In the genomic region with DNA sequence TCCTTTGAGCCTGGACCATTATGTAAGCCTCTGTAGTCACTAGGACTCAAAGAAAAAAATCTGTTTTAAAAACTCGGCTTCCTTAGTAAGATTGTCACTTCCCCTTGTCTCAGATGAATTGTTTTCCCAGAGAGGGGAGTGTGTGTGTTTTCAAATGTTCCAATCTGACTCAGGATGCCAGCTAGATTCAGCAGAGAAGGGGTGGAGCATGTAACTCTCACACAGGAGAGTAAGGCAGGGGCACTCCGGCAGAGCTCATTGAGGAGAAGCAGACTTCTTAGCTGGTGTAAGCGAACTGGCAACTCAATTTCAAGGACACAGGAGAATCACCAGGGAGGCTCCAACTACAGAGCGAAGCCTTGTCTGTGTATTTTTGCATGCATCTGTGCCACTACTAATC, we compare ENCODE assay signal across 13 cellular contexts.
DNase-seq lines count a peak whose midpoint lies in the region; TF ChIP-seq lines count a peak whose summit lies in the region.
"Had no signal": no experiment of that assay in that cellular context is flagged by ENCODE, and none has a peak within 500 bp of the region (broad histone marks: within the 10 kb centered on the region; RNA-seq: fewer than 3 reads in every experiment).

No MANE protein-coding gene starts in this region.

- H2AFZ ChIP-seq in SK-N-SH (ENCODE audit: low read depth) = peak overlapping the region; percentile 50; the same call in 1 of the 2 replicates

- no peaks in the 10 kb centered on the region for H3K9me2 ChIP-seq in SK-N-SH

- no peak for TF ChIP-seq RAD21 in SK-N-SH (IDR thresholded peaks at IDR 0.05; ENCODE audit: low read length)

- no peaks in the 10 kb centered on the region for H3K27me3 ChIP-seq in SK-N-SH (ENCODE audit: insufficient read depth)
- no peaks in the 10 kb centered on the region for H3K27me3 ChIP-seq in stomach smooth muscle (ENCODE audit: control insufficient read depth in 1 of 2, insufficient read depth in 2 of 2, low read length in 2 of 2)
- H3K27me3 ChIP-seq: foreskin keratinocyte, spleen had no signal

- no peaks in the 10 kb centered on the region for H3K9me3 ChIP-seq in SK-N-SH
- H3K9me3 ChIP-seq in stomach smooth muscle (ENCODE audit: control insufficient read depth in 2 of 2, low read length in 2 of 2) = no peaks in the 10 kb centered on the region
- H3K9me3 ChIP-seq: spleen had no signal

- TF ChIP-seq CTCF in SK-N-SH (IDR thresholded peaks at IDR 0.05) (no peak), fibroblast of pulmonary artery (IDR thresholded peaks at IDR 0.05; ENCODE audit: low read length, missing control alignments) (no peak)

- H3K36me3 ChIP-seq in SK-N-SH (replicated peaks in 1 of 2; ENCODE audit: control insufficient read depth in 1 of 2, insufficient read depth in 2 of 2, low read length in 1 of 2) = no peaks in the 10 kb centered on the region
- no peaks in the 10 kb centered on the region for H3K36me3 ChIP-seq in stomach smooth muscle (ENCODE audit: control insufficient read depth in 2 of 2, insufficient read depth in 2 of 2, low read length in 2 of 2)
- H3K36me3 ChIP-seq: spleen had no signal

- H4K20me1 ChIP-seq in SK-N-SH (ENCODE audit: insufficient read depth) = no peaks in the 10 kb centered on the region

- in situ Hi-C loops in ACHN (cut with HindIII; ENCODE audit: low pct_ligation_motif_present, low pct_unique_long_range_greater_than_20kb, low sequenced_read_pairs) = no loop called here

- DNase-seq in GDM1 (lab: John Stamatoyannopoulos, UW) (peak; percentile 19), SK-N-SH (no peak), fibroblast of pulmonary artery (ENCODE audit: low read depth) (peak; percentile 56), NCI-H82 treated with DMSO at 0.1 percent for 48 hours (lab: John Stamatoyannopoulos, UW; ENCODE audit: unreplicated experiment) (no peak), ACHN (no peak), DMS79 treated with DMSO at 0.1 percent for 48 hours (lab: John Stamatoyannopoulos, UW) (no peak)
- DNase-seq: activated gamma-delta T cell; CD4-positive, CD25-positive, alpha-beta regulatory T cell; foreskin keratinocyte; GF-D8; nucleus accumbens; spleen had no signal

- H3F3A ChIP-seq in SK-N-SH (replicated peaks; ENCODE audit: insufficient read depth) = peaks cover 24% of the 10 kb centered on the region

- 41% methylated on average over 4 of the region's 4 CpGs for WGBS in SK-N-SH (ENCODE audit: low lambda C conversion rate)

- H3K4me1 ChIP-seq in SK-N-SH (ENCODE audit: control insufficient read depth in 1 of 2, insufficient read depth in 2 of 2, low read depth in 1 of 2, low read length in 1 of 2) (peaks cover 0 to 26% of the 10 kb centered on the region in 2 experiments; a peak in 3 of 4 replicates), stomach smooth muscle (ENCODE audit: control insufficient read depth, insufficient read depth, low read length) (peaks cover 15% of the 10 kb centered on the region)

- no peaks in the 10 kb centered on the region for H3K79me2 ChIP-seq in SK-N-SH (ENCODE audit: insufficient read depth)

- POLR2A ChIA-PET in SK-N-SH (lab: Yijun Ruan, JAX) = no interaction called here

- peak overlapping the region; percentile 21; the same call in 1 of the 2 replicates for H3K9ac ChIP-seq in SK-N-SH
- H3K9ac ChIP-seq in stomach smooth muscle (ENCODE audit: low read length in 2 of 2) = peak overlapping the region in 1 of 2 donors; percentile 29

- TF ChIP-seq EP300 in SK-N-SH (IDR thresholded peaks at IDR 0.05; ENCODE audit: borderline replicate concordance in 1 of 2, low read depth in 1 of 2, low read length in 1 of 2) = no peak

- H3K27ac ChIP-seq in SK-N-SH (ENCODE audit: low read depth in 2 of 2, low read length in 1 of 2) (peak overlapping the region; percentile 40 to 54; a peak in 3 of 4 replicates), stomach smooth muscle (ENCODE audit: low read length) (peak overlapping the region; percentile 67)
- H3K27ac ChIP-seq: foreskin keratinocyte, spleen had no signal

- CTCF ChIA-PET in SK-N-SH (lab: Yijun Ruan, JAX) = interaction anchor here (0.7 to 2.9 kb wide), 3 partner anchors 11 to 824 kb away, joined by 3 to 46 read pairs (median 11); no protein-coding TSS in a partner anchor

- peak overlapping the region; percentile 55 for H3K4me2 ChIP-seq in SK-N-SH

- H3K4me3 ChIP-seq in SK-N-SH (ENCODE audit: low read depth in 2 of 2, low read length in 1 of 2) (0 out of 4 replicates have a peak overlapping the region, but pooled peaks of 1 of the 2 experiments have one; percentile 27), fibroblast of pulmonary artery (replicated peaks; ENCODE audit: low read depth, low read length) (no peak overlapping the region), stomach smooth muscle (ENCODE audit: low read length in 2 of 2) (no peak overlapping the region)
- H3K4me3 ChIP-seq: spleen had no signal

TF ChIP-seq in SK-N-SH, 30 proteins besides CTCF, POLR2A, EP300 and RAD21 (continues in another document):
- TF ChIP-seq MEF2A (IDR thresholded peaks at IDR 0.05; ENCODE audit: borderline replicate concordance, low read depth) (no peak), TEAD4 (IDR thresholded peaks at IDR 0.05; ENCODE audit: borderline replicate concordance, insufficient read depth) (no peak), CHD2 (IDR thresholded peaks at IDR 0.05; ENCODE audit: low read length, partially characterized antibody) (no peak), FOXJ3 (CRISPR knock-in tag; IDR thresholded peaks at IDR 0.05) (no peak), YY1 (IDR thresholded peaks at IDR 0.05; ENCODE audit: low read depth) (no peak), TAF1 (IDR thresholded peaks at IDR 0.05; ENCODE audit: borderline replicate concordance, low read depth, low read length) (no peak), POLR2AphosphoS5 (IDR thresholded peaks at IDR 0.05; ENCODE audit: low read depth, low read length) (no peak), FOSL2 (IDR thresholded peaks at IDR 0.05; ENCODE audit: borderline replicate concordance, low read depth) (no peak), RCOR1 (IDR thresholded peaks at IDR 0.05; ENCODE audit: low read length) (no peak), GATA2 (CRISPR knock-in tag; IDR thresholded peaks at IDR 0.05) (no peak), FOXM1 (IDR thresholded peaks at IDR 0.05; ENCODE audit: low read depth) (peak; percentile 73; the same call in 1 of the 2 replicates)
- TF ChIP-seq, protein P1, sequence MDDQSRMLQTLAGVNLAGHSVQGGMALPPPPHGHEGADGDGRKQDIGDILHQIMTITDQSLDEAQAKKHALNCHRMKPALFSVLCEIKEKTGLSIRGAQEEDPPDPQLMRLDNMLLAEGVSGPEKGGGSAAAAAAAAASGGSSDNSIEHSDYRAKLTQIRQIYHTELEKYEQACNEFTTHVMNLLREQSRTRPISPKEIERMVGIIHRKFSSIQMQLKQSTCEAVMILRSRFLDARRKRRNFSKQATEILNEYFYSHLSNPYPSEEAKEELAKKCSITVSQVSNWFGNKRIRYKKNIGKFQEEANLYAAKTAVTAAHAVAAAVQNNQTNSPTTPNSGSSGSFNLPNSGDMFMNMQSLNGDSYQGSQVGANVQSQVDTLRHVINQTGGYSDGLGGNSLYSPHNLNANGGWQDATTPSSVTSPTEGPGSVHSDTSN (IDR thresholded peaks at IDR 0.05) = peak; percentile 33; the same call in 1 of the 2 replicates
- TF ChIP-seq, protein P2, sequence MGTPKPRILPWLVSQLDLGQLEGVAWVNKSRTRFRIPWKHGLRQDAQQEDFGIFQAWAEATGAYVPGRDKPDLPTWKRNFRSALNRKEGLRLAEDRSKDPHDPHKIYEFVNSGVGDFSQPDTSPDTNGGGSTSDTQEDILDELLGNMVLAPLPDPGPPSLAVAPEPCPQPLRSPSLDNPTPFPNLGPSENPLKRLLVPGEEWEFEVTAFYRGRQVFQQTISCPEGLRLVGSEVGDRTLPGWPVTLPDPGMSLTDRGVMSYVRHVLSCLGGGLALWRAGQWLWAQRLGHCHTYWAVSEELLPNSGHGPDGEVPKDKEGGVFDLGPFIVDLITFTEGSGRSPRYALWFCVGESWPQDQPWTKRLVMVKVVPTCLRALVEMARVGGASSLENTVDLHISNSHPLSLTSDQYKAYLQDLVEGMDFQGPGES (IDR thresholded peaks at IDR 0.05; ENCODE audit: low read depth, low read length) = no peak
- TF ChIP-seq, protein P3, sequence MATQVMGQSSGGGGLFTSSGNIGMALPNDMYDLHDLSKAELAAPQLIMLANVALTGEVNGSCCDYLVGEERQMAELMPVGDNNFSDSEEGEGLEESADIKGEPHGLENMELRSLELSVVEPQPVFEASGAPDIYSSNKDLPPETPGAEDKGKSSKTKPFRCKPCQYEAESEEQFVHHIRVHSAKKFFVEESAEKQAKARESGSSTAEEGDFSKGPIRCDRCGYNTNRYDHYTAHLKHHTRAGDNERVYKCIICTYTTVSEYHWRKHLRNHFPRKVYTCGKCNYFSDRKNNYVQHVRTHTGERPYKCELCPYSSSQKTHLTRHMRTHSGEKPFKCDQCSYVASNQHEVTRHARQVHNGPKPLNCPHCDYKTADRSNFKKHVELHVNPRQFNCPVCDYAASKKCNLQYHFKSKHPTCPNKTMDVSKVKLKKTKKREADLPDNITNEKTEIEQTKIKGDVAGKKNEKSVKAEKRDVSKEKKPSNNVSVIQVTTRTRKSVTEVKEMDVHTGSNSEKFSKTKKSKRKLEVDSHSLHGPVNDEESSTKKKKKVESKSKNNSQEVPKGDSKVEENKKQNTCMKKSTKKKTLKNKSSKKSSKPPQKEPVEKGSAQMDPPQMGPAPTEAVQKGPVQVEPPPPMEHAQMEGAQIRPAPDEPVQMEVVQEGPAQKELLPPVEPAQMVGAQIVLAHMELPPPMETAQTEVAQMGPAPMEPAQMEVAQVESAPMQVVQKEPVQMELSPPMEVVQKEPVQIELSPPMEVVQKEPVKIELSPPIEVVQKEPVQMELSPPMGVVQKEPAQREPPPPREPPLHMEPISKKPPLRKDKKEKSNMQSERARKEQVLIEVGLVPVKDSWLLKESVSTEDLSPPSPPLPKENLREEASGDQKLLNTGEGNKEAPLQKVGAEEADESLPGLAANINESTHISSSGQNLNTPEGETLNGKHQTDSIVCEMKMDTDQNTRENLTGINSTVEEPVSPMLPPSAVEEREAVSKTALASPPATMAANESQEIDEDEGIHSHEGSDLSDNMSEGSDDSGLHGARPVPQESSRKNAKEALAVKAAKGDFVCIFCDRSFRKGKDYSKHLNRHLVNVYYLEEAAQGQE (IDR thresholded peaks at IDR 0.05; ENCODE audit: low read depth, low read length) = no peak
- TF ChIP-seq, protein P4, sequence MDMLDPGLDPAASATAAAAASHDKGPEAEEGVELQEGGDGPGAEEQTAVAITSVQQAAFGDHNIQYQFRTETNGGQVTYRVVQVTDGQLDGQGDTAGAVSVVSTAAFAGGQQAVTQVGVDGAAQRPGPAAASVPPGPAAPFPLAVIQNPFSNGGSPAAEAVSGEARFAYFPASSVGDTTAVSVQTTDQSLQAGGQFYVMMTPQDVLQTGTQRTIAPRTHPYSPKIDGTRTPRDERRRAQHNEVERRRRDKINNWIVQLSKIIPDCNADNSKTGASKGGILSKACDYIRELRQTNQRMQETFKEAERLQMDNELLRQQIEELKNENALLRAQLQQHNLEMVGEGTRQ (IDR thresholded peaks at IDR 0.05; ENCODE audit: borderline replicate concordance, low read depth, low read length) = no peak

Comparison
In these comparisons a context has a peak if more than half of its experiments do, and no peak if none do; other contexts are left out.
1. DNase-seq: peak in GDM1 (single experiment) and fibroblast of pulmonary artery (single experiment); none in SK-N-SH (single experiment), NCI-H82 treated with DMSO at 0.1 percent for 48 hours (single experiment), ACHN (single experiment) and DMS79 treated with DMSO at 0.1 percent for 48 hours (single experiment).